21 cellular contexts compared by ENCODE assay signal in genomic region chr2:216575465-216575864, GRCh38. TPM values are rescaled to one million over a fixed set of nuclear protein-coding genes. Genes with fewer than 3 reads are reported as not detected.
"Had no signal": no experiment of that assay in that cellular context is flagged by ENCODE, and none has a peak within 500 bp of the region (broad histone marks: within the 10 kb centered on the region; RNA-seq: fewer than 3 reads in every experiment).

No MANE protein-coding gene starts in this region.

- H3K27ac ChIP-seq: neutrophil, psoas muscle, skin epidermis, thyroid gland had no signal

- ATAC-seq: heart right ventricle; left lobe of liver; naive thymus-derived CD8-positive, alpha-beta T cell; psoas muscle had no signal

- H3K4me3 ChIP-seq: heart right ventricle, psoas muscle, sigmoid colon, skin epidermis, thyroid gland had no signal

- H3K4me1 ChIP-seq: thyroid gland had no signal

- H3K27ac Mint-ChIP-seq: type B pancreatic cell had no signal

- H3K9me3 ChIP-seq: neutrophil, psoas muscle, sigmoid colon, thyroid gland had no signal

- H3K27me3 Mint-ChIP-seq: type B pancreatic cell had no signal

- H3K4me3 Mint-ChIP-seq: naive thymus-derived CD8-positive, alpha-beta T cell; type B pancreatic cell had no signal

- H3K36me3 ChIP-seq: heart right ventricle, neutrophil, sigmoid colon, thyroid gland had no signal

- FAIRE-seq: colon, frontal cortex, islet of Langerhans, urothelium cell line had no signal

- DNase-seq: dermis blood vessel endothelial cell; heart right ventricle; hypothalamus; kidney glomerular epithelial cell; mammary epithelial cell; naive thymus-derived CD8-positive, alpha-beta T cell; psoas muscle; retina; sigmoid colon; stimulated activated CD4-positive, alpha-beta T cell treated with anti-CD3 and anti-CD28 coated beads, Interleukin-2, amount 100 ng/mL, for 24 hours; stimulated activated CD4-positive, alpha-beta T cell treated with anti-CD3 and anti-CD28 coated beads, Interleukin-4, amount 100 ng/mL, for 4 hours; stimulated activated naive CD4-positive, alpha-beta T cell; thyroid gland had no signal

- H3K27me3 ChIP-seq: heart right ventricle, sigmoid colon, thyroid gland had no signal

- H3K36me3 Mint-ChIP-seq: type B pancreatic cell had no signal

RNA-seq across cellular contexts. Expression of gene IGFBP2, which starts 57.8 kb away (rescaled TPM):
- total RNA-seq: naive thymus-derived CD8-positive, alpha-beta T cell had no signal
